Comparison of ENCODE assay signal across 11 cellular contexts in the genomic region with DNA sequence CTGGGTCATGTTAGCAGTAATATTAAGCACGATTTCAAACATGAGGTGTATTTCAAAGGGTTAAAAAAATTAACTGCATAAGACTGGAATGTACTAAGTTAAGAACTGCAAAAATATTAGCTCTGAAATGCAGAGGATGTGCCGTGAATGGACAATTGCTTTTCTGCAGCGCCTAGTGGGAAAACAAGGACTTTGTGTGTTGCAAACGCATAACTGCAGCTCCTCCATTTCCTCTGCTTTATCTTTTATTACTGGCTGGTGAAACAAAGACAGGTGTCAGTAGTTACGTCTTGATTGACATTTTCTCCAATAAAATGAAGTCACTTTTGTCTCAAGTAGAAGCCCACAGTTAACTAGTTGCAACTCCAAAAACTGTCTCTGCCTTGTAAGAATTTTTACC. TPM values are rescaled to one million over a fixed set of nuclear protein-coding genes. Genes with fewer than 3 reads are reported as not detected.
DNase-seq lines count a peak whose midpoint lies in the region; ATAC-seq and TF ChIP-seq lines count a peak whose summit lies in the region.
"Had no signal": no experiment of that assay in that cellular context is flagged by ENCODE, and none has a peak within 500 bp of the region (broad histone marks: within the 10 kb centered on the region; RNA-seq: fewer than 3 reads in every experiment).

No MANE protein-coding gene starts in this region.

- no peak for TF ChIP-seq POLR2A in thyroid gland (IDR thresholded peaks at IDR 0.05)

- no peaks in the 10 kb centered on the region for H3K36me3 ChIP-seq in brain microvascular endothelial cell (replicated peaks)
- H3K36me3 ChIP-seq in thyroid gland = no peaks in the 10 kb centered on the region

- no peaks in the 10 kb centered on the region for H3K9me3 Mint-ChIP-seq in activated naive CD4-positive, alpha-beta T cell treated with anti-CD3 and anti-CD28 coated beads for 36 hours
- no peaks in the 10 kb centered on the region for H3K9me3 Mint-ChIP-seq in activated naive CD4-positive, alpha-beta T cell treated with anti-CD3 and anti-CD28 coated beads, Interleukin-2, amount 50 U/mL, for 72 hours

- H3K36me3 Mint-ChIP-seq in activated naive CD4-positive, alpha-beta T cell treated with anti-CD3 and anti-CD28 coated beads for 36 hours (ENCODE audit: low read depth) = no peaks in the 10 kb centered on the region
- no peaks in the 10 kb centered on the region for H3K36me3 Mint-ChIP-seq in activated naive CD4-positive, alpha-beta T cell treated with anti-CD3 and anti-CD28 coated beads, Interleukin-2, amount 50 U/mL, for 72 hours

- H3K27ac ChIP-seq in brain microvascular endothelial cell = peak overlapping the region; percentile 78
- H3K27ac ChIP-seq in thyroid gland = peak overlapping the region in 2 of 3 donors; percentile 14 to 19

- 65 to 72% methylated on average over 5 of the region's 5 CpGs for WGBS in thyroid gland, 2 donors

- H3K4me1 Mint-ChIP-seq in activated naive CD4-positive, alpha-beta T cell treated with anti-CD3 and anti-CD28 coated beads for 36 hours (ENCODE audit: low read depth) = peaks cover 34% of the 10 kb centered on the region

- CTCF ChIA-PET in activated naive CD4-positive, alpha-beta T cell treated with anti-CD3 and anti-CD28 coated beads for 36 hours (lab: Charles Lee) = interaction anchor here (1.4 to 3.1 kb wide), 2 partner anchors 14 to 57 kb away, joined by 3 to 14 read pairs; no protein-coding TSS in a partner anchor

- intact Hi-C loops in activated naive CD4-positive, alpha-beta T cell treated with anti-CD3 and anti-CD28 coated beads for 36 hours (cut with micrococcal nuclease) = no loop called here
- intact Hi-C loops in thyroid gland (cut with DNase I) = no loop called here

- H3K9me3 ChIP-seq in thyroid gland = no peaks in the 10 kb centered on the region

- ATAC-seq in activated naive CD4-positive, alpha-beta T cell treated with anti-CD3 and anti-CD28 coated beads, Interleukin-2, amount 50 U/mL, for 72 hours = no peak
- no peak for ATAC-seq in HG02852 (IDR thresholded peaks at IDR 0.05; ENCODE audit: unreplicated experiment)

- H3K4me1 ChIP-seq in thyroid gland = peaks cover 19 to 39% of the 10 kb centered on the region in 2 donors

- TF ChIP-seq CTCF in brain microvascular endothelial cell (IDR thresholded peaks at IDR 0.05; ENCODE audit: low read depth, low read length, missing control alignments) (peak; percentile 45), thyroid gland (IDR thresholded peaks at IDR 0.05) (no peak)

- peak overlapping the region; percentile 60 for H3K4me3 ChIP-seq in brain microvascular endothelial cell (ENCODE audit: low read depth, low read length)
- H3K4me3 ChIP-seq in thyroid gland (replicated peaks in 1 of 3) = peak overlapping the region in 2 of 3 donors; percentile 6 to 11

- H3K27me3 ChIP-seq in brain microvascular endothelial cell (replicated peaks) (no peaks in the 10 kb centered on the region), thyroid gland (no peaks in the 10 kb centered on the region)

- H3K4me3 Mint-ChIP-seq in activated naive CD4-positive, alpha-beta T cell treated with anti-CD3 and anti-CD28 coated beads for 36 hours = peak overlapping the region; percentile 19

- DNase-seq in activated naive CD4-positive, alpha-beta T cell treated with anti-CD3 and anti-CD28 coated beads for 36 hours = no peak
- no peak for DNase-seq in activated naive CD4-positive, alpha-beta T cell treated with anti-CD3 and anti-CD28 coated beads, Interleukin-2, amount 50 U/mL, for 72 hours (ENCODE audit: low spot score in 2 of 2)
- DNase-seq in brain microvascular endothelial cell (peak; percentile 51), medulla oblongata (ENCODE audit: extremely low spot score) (peak; percentile 43), thyroid gland (no peak), GOT3 (lab: John Stamatoyannopoulos, UW) (no peak), NCI-H2029 (lab: John Stamatoyannopoulos, UW) (no peak)
- DNase-seq: activated CD4-positive, alpha-beta T cell treated with anti-CD3 and anti-CD28 coated beads for 1 hour; stimulated activated CD4-positive, alpha-beta T cell treated with anti-CD3 and anti-CD28 coated beads, Interleukin-15, amount 100 ng/mL, for 24 hours; trophoblast cell had no signal

- no peaks in the 10 kb centered on the region for H3K27me3 Mint-ChIP-seq in activated naive CD4-positive, alpha-beta T cell treated with anti-CD3 and anti-CD28 coated beads for 36 hours (ENCODE audit: low read depth)

- in situ Hi-C loops in brain microvascular endothelial cell (cut with HindIII; ENCODE audit: low pct_ligation_motif_present, low sequenced_read_pairs) = no loop called here

- no peak overlapping the region for H3K27ac Mint-ChIP-seq in activated naive CD4-positive, alpha-beta T cell treated with anti-CD3 and anti-CD28 coated beads for 36 hours
- no peak overlapping the region for H3K27ac Mint-ChIP-seq in activated naive CD4-positive, alpha-beta T cell treated with anti-CD3 and anti-CD28 coated beads, Interleukin-2, amount 50 U/mL, for 72 hours

RNA-seq across cellular contexts. Expression of a gene that starts 1.7 kb away (rescaled TPM):
- total RNA-seq in activated naive CD4-positive, alpha-beta T cell treated with anti-CD3 and anti-CD28 coated beads for 36 hours = under 1 TPM; 0.25 to 0.31 TPM
- under 1 TPM; 0.27 to 0.93 TPM for total RNA-seq in activated naive CD4-positive, alpha-beta T cell treated with anti-CD3 and anti-CD28 coated beads, Interleukin-2, amount 50 U/mL, for 72 hours
- 10 to 100 TPM in 1 of 4 donors, 1 to 10 TPM in 3; 7.8 to 13.7 (median 8.6) TPM for total RNA-seq in thyroid gland

Comparison
In these comparisons a context has a peak if more than half of its experiments do, and no peak if none do; other contexts are left out.
1. DNase-seq: peak in brain microvascular endothelial cell (single experiment) and medulla oblongata (single experiment); none in activated naive CD4-positive, alpha-beta T cell treated with anti-CD3 and anti-CD28 coated beads for 36 hours (single experiment), activated naive CD4-positive, alpha-beta T cell treated with anti-CD3 and anti-CD28 coated beads, Interleukin-2, amount 50 U/mL, for 72 hours (0 of 2), thyroid gland (0 of 2), GOT3 (single experiment) and NCI-H2029 (single experiment).
2. RNA of a gene that starts 1.7 kb away (total RNA-seq): 7.8 to 13.7 TPM in thyroid gland; 0.27 to 0.93 TPM in activated naive CD4-positive, alpha-beta T cell treated with anti-CD3 and anti-CD28 coated beads, Interleukin-2, amount 50 U/mL, for 72 hours and 0.25 to 0.31 TPM in activated naive CD4-positive, alpha-beta T cell treated with anti-CD3 and anti-CD28 coated beads for 36 hours; every median in the first group is over 4 times any median in the second.